23 cellular contexts compared by ENCODE assay signal in genomic region chr5:158451983-158452710, GRCh38.
DNase-seq lines count a peak whose midpoint lies in the region; ATAC-seq and TF ChIP-seq lines count a peak whose summit lies in the region.
"Had no signal": no experiment of that assay in that cellular context is flagged by ENCODE, and none has a peak within 500 bp of the region (broad histone marks: within the 10 kb centered on the region; RNA-seq: fewer than 3 reads in every experiment).

No MANE protein-coding gene starts in this region.

- no peaks in the 10 kb centered on the region for H3K9me3 ChIP-seq in gastroesophageal sphincter
- H3K9me3 ChIP-seq: Peyer's patch, tibial artery had no signal

- no peak overlapping the region for H3K4me3 ChIP-seq in gastroesophageal sphincter
- H3K4me3 ChIP-seq: lung, Peyer's patch, SK-N-MC, tibial artery had no signal

- peaks cover 0 to 10% (median 3%) of the 10 kb centered on the region in 3 donors for H3K4me1 ChIP-seq in gastroesophageal sphincter
- H3K4me1 ChIP-seq: Peyer's patch had no signal

- H3K4me1 Mint-ChIP-seq in nephron (peaks cover 34% of the 10 kb centered on the region), type B pancreatic cell (ENCODE audit: unreplicated experiment) (peaks cover 26% of the 10 kb centered on the region)
- H3K4me1 Mint-ChIP-seq: activated CD4-positive, alpha-beta T cell treated with anti-CD3 and anti-CD28 coated beads, Interleukin-2, amount 10 ng/mL, durations not matched to agents 24 days and 14 days; H9 had no signal

- DNase-seq in type B pancreatic cell (ENCODE audit: extremely low spot score, unreplicated experiment) (no peak), SK-N-DZ (ENCODE audit: low spot score) (no peak), SKM-1 treated with dmso at 0.1 percent for 144 hours (lab: John Stamatoyannopoulos, UW; ENCODE audit: unreplicated experiment) (no peak), kidney tubule cell (ENCODE audit: low spot score) (no peak)
- no peak for DNase-seq in stimulated activated CD4-positive, alpha-beta T cell treated with anti-CD3 and anti-CD28 coated beads, Interleukin-15, amount 100 ng/mL, for 24 hours
- DNase-seq: activated CD4-positive, alpha-beta T cell treated with anti-CD3 and anti-CD28 coated beads, Interleukin-2, amount 10 ng/mL, durations not matched to agents 24 days and 14 days; activated naive CD4-positive, alpha-beta T cell treated with anti-CD3 and anti-CD28 coated beads, Interleukin-2, amount 50 U/mL, for 16 hours; DND-41; H9; islet precursor cell; NCI-H1105; NCI-H1930; Peyer's patch; stimulated activated naive CD4-positive, alpha-beta T cell treated with Interleukin-2 at 50 U/mL for 16 hours had no signal

- no peak; the same call in 2 of the 3 replicates for ATAC-seq in SK-N-SH treated with all-trans-retinoic acid at 6 μM for 48 hours
- no peak for ATAC-seq in gastroesophageal sphincter
- ATAC-seq: esophagus mucosa had no signal

- no peak for TF ChIP-seq POLR2A in gastroesophageal sphincter (IDR thresholded peaks at IDR 0.05)

- TF ChIP-seq CTCF in gastroesophageal sphincter (IDR thresholded peaks at IDR 0.05) = no peak
- TF ChIP-seq CTCF in nephron (IDR thresholded peaks at IDR 0.05; ENCODE audit: unreplicated experiment in 3 of 3) = no peak
- TF ChIP-seq CTCF in type B pancreatic cell (conservative IDR thresholded peaks at IDR 0.05) = no peak

- H3K36me3 ChIP-seq in gastroesophageal sphincter = no peaks in the 10 kb centered on the region
- H3K36me3 ChIP-seq: Peyer's patch, tibial artery had no signal

- H3K27ac Mint-ChIP-seq in nephron (peak overlapping the region; percentile 55 to 95 (median 88)), type B pancreatic cell (peak overlapping the region; percentile 32)
- H3K27ac Mint-ChIP-seq: activated CD4-positive, alpha-beta T cell treated with anti-CD3 and anti-CD28 coated beads, Interleukin-2, amount 10 ng/mL, durations not matched to agents 24 days and 14 days had no signal

- H3K27me3 Mint-ChIP-seq in nephron (ENCODE audit: low read depth) (peaks cover 11% of the 10 kb centered on the region), type B pancreatic cell (no peaks in the 10 kb centered on the region)
- H3K27me3 Mint-ChIP-seq: activated CD4-positive, alpha-beta T cell treated with anti-CD3 and anti-CD28 coated beads, Interleukin-2, amount 10 ng/mL, durations not matched to agents 24 days and 14 days had no signal

- no peaks in the 10 kb centered on the region for H3K27me3 ChIP-seq in gastroesophageal sphincter
- H3K27me3 ChIP-seq: Peyer's patch had no signal

- H3K4me3 Mint-ChIP-seq in nephron (peak overlapping the region in 1 of 3 experiments; percentile 6), type B pancreatic cell (no peak overlapping the region)
- H3K4me3 Mint-ChIP-seq: activated CD4-positive, alpha-beta T cell treated with anti-CD3 and anti-CD28 coated beads, Interleukin-2, amount 10 ng/mL, durations not matched to agents 24 days and 14 days; H9 had no signal

- H3K9me3 Mint-ChIP-seq in nephron = peaks cover 11% of the 10 kb centered on the region
- no peaks in the 10 kb centered on the region for H3K9me3 Mint-ChIP-seq in type B pancreatic cell

- peak overlapping the region in 3 of 4 donors; percentile 38 to 65 (median 44) for H3K27ac ChIP-seq in gastroesophageal sphincter
- H3K27ac ChIP-seq: C4-2B, Peyer's patch, SK-N-MC, tibial artery, VCaP had no signal

- H3K36me3 Mint-ChIP-seq in nephron (ENCODE audit: low read depth) = no peaks in the 10 kb centered on the region
- H3K36me3 Mint-ChIP-seq in type B pancreatic cell = no peaks in the 10 kb centered on the region

- no peak for TF ChIP-seq EP300 in gastroesophageal sphincter (IDR thresholded peaks at IDR 0.05)

- WGBS in gastroesophageal sphincter (ENCODE audit: low coverage in 1 of 2), 2 donors = 79 to 80% methylated on average over 4 to 13 of the region's 14 CpGs

TF ChIP-seq in SK-N-SH treated with all-trans-retinoic acid at 6 μM for 48 hours, 23 proteins besides CTCF, POLR2A, EP300 and RAD21:
- 0 out of 2 replicates have a peak, but pooled peaks have one; percentile 4 for TF ChIP-seq TCF4 (CRISPR knock-in tag; IDR thresholded peaks at IDR 0.05; ENCODE audit: borderline replicate concordance)
- TF ChIP-seq TSHZ2 (CRISPR knock-in tag; IDR thresholded peaks at IDR 0.05) = no peak
